Comparison of ENCODE assay signal across 8 cellular contexts in genomic region chr1:205294175-205294913, GRCh38. TPM values are rescaled to one million over a fixed set of nuclear protein-coding genes. Genes with fewer than 3 reads are reported as not detected.
A peak's percentile ranks its signal among the peaks of the same experiment; 100 is the strongest.
DNase-seq lines count a peak whose midpoint lies in the region; TF ChIP-seq lines count a peak whose summit lies in the region.

No MANE protein-coding gene starts in this region.

- H3K9me3 ChIP-seq in MG63 (no peaks in the 10 kb centered on the region), mucosa of stomach (ENCODE audit: control insufficient read depth, low read length) (no peaks in the 10 kb centered on the region)

- H3K36me3 ChIP-seq in MG63 (no peaks in the 10 kb centered on the region), mucosa of stomach (ENCODE audit: control insufficient read depth, insufficient read depth, low read length) (no peaks in the 10 kb centered on the region)

- TF ChIP-seq CTCF in epithelial cell of esophagus (IDR thresholded peaks at IDR 0.05; ENCODE audit: insufficient read depth, low read depth, low read length, missing control alignments), result no peak

- H3K27me3 ChIP-seq in MG63 (no peaks in the 10 kb centered on the region), mucosa of stomach (ENCODE audit: control insufficient read depth, insufficient read depth, low read length) (no peaks in the 10 kb centered on the region)

- peak; percentile 71 for DNase-seq in AG08396 (ENCODE audit: low spot score)
- peak; percentile 89 for DNase-seq in MG63
- peak; percentile 82 for DNase-seq in epithelial cell of esophagus (ENCODE audit: low read depth)
- DNase-seq in NCI-H446 treated with DMSO at 0.1 percent for 48 hours (lab: John Stamatoyannopoulos, UW), result no peak
- DNase-seq in SKM-1 treated with dmso at 0.1 percent for 144 hours (lab: John Stamatoyannopoulos, UW; ENCODE audit: unreplicated experiment), result no peak
- DNase-seq in NCI-H2029 (lab: John Stamatoyannopoulos, UW), result no peak
- DNase-seq in NCI-H2081 treated with DMSO at 0.1 percent for 48 hours (lab: John Stamatoyannopoulos, UW), result no peak

- H3K4me1 ChIP-seq in mucosa of stomach (ENCODE audit: control insufficient read depth, insufficient read depth, low read length), result peaks cover 5% of the 10 kb centered on the region

- H3K4me3 ChIP-seq in MG63 (no peak overlapping the region), epithelial cell of esophagus (ENCODE audit: low read length) (no peak overlapping the region), mucosa of stomach (ENCODE audit: low read length) (no peak overlapping the region)

- H3K9ac ChIP-seq in mucosa of stomach (ENCODE audit: low read length), result peak overlapping the region; percentile 14

RNA-seq across cellular contexts. Expression of gene NUAK2, which starts 27.2 kb away (rescaled TPM):
- total RNA-seq in MG63 (2014; rRNA removed; shearing (Covaris generic); ENCODE audit: low replicate concordance), result 0.27 and 2.4 TPM in 2 replicates

Comparison
In these comparisons a context has a peak if more than half of its experiments do, and no peak if none do; other contexts are left out.
1. DNase-seq: peak in AG08396 (single experiment), MG63 (single experiment) and epithelial cell of esophagus (single experiment); none in NCI-H446 treated with DMSO at 0.1 percent for 48 hours (single experiment), SKM-1 treated with dmso at 0.1 percent for 144 hours (single experiment), NCI-H2029 (single experiment) and NCI-H2081 treated with DMSO at 0.1 percent for 48 hours (single experiment).